In genomic region chr16:20744922-20745440, GRCh38 we compare ENCODE assay signal across 24 cellular contexts. TPM values are rescaled to one million over a fixed set of nuclear protein-coding genes. Genes with fewer than 3 reads are reported as not detected.
A peak's percentile ranks its signal among the peaks of the same experiment; 100 is the strongest.
DNase-seq lines count a peak whose midpoint lies in the region; ATAC-seq and TF ChIP-seq lines count a peak whose summit lies in the region.
"Had no signal": no experiment of that assay in that cellular context is flagged by ENCODE, and none has a peak within 500 bp of the region (broad histone marks: within the 10 kb centered on the region; RNA-seq: fewer than 3 reads in every experiment).

No MANE protein-coding gene starts in this region.

- H3K9me3 ChIP-seq in left lung, result peaks cover 0 to 22% of the 10 kb centered on the region in 2 donors
- H3K9me3 ChIP-seq: ascending aorta had no signal

- intact Hi-C loops in left lung (cut with DNase I), result no loop called here
- intact Hi-C loops in activated CD4-positive, alpha-beta T cell treated with anti-CD3 and anti-CD28 coated beads, Interleukin-2, amount 10 ng/mL, durations not matched to agents 24 days and 14 days (cut with micrococcal nuclease), result no loop called here

- no peak overlapping the region for H3K4me3 Mint-ChIP-seq in activated CD4-positive, alpha-beta T cell treated with anti-CD3 and anti-CD28 coated beads, Interleukin-2, amount 10 ng/mL, durations not matched to agents 24 days and 14 days
- H3K4me3 Mint-ChIP-seq: activated CD4-positive, alpha-beta T cell treated with anti-CD3 and anti-CD28 coated beads, Interleukin-2, amount 10 ng/mL, durations not matched to agents 7 days and 5 days; endodermal cell; stimulated activated naive CD8-positive, alpha-beta T cell treated with anti-CD3 and anti-CD28 coated beads, Interleukin-15, amount 100 ng/mL, for 72 hours had no signal

- no peaks in the 10 kb centered on the region for H3K27me3 Mint-ChIP-seq in activated CD4-positive, alpha-beta T cell treated with anti-CD3 and anti-CD28 coated beads, Interleukin-2, amount 10 ng/mL, durations not matched to agents 24 days and 14 days
- H3K27me3 Mint-ChIP-seq: activated CD4-positive, alpha-beta T cell treated with anti-CD3 and anti-CD28 coated beads, Interleukin-2, amount 10 ng/mL, durations not matched to agents 7 days and 5 days; IgD-negative memory B cell; stimulated activated naive CD8-positive, alpha-beta T cell treated with anti-CD3 and anti-CD28 coated beads, Interleukin-15, amount 100 ng/mL, for 72 hours had no signal

- peaks cover 12% of the 10 kb centered on the region for H3K4me1 Mint-ChIP-seq in activated CD4-positive, alpha-beta T cell treated with anti-CD3 and anti-CD28 coated beads, Interleukin-2, amount 10 ng/mL, durations not matched to agents 24 days and 14 days

- in situ Hi-C loops in KBM-7 (cut with MboI; ENCODE audit: low pct_unique_long_range_greater_than_20kb, low sequenced_read_pairs), result no loop called here

- peak overlapping the region in 1 of 2 donors; percentile 11 for H3K27ac ChIP-seq in left lung
- H3K27ac ChIP-seq: ascending aorta, upper lobe of left lung had no signal

- peaks cover 1% of the 10 kb centered on the region for H3K36me3 Mint-ChIP-seq in activated CD4-positive, alpha-beta T cell treated with anti-CD3 and anti-CD28 coated beads, Interleukin-2, amount 10 ng/mL, durations not matched to agents 24 days and 14 days (ENCODE audit: low read depth)

- peaks cover 13% of the 10 kb centered on the region for H3K9me3 Mint-ChIP-seq in activated CD4-positive, alpha-beta T cell treated with anti-CD3 and anti-CD28 coated beads, Interleukin-2, amount 10 ng/mL, durations not matched to agents 24 days and 14 days

- H3K27me3 ChIP-seq in left lung, result no peaks in the 10 kb centered on the region
- H3K27me3 ChIP-seq: ascending aorta, upper lobe of left lung had no signal

- no peak overlapping the region for H3K27ac Mint-ChIP-seq in activated CD4-positive, alpha-beta T cell treated with anti-CD3 and anti-CD28 coated beads, Interleukin-2, amount 10 ng/mL, durations not matched to agents 24 days and 14 days
- H3K27ac Mint-ChIP-seq: activated CD4-positive, alpha-beta T cell treated with anti-CD3 and anti-CD28 coated beads, Interleukin-2, amount 10 ng/mL, durations not matched to agents 7 days and 5 days; endodermal cell; IgD-negative memory B cell had no signal

- H3K36me3 ChIP-seq in left lung, result no peaks in the 10 kb centered on the region
- H3K36me3 ChIP-seq: ascending aorta, upper lobe of left lung had no signal

- H3K4me3 ChIP-seq in left lung, result no peak overlapping the region
- H3K4me3 ChIP-seq: ascending aorta, upper lobe of left lung had no signal

- peaks cover 9 to 17% of the 10 kb centered on the region in 2 donors for H3K4me1 ChIP-seq in left lung

- ATAC-seq in left lung, result no peak
- no peak for ATAC-seq in GM19328 (IDR thresholded peaks at IDR 0.05; ENCODE audit: unreplicated experiment)
- ATAC-seq: stimulated activated naive CD8-positive, alpha-beta T cell treated with anti-CD3 and anti-CD28 coated beads, Interleukin-15, amount 100 ng/mL, for 72 hours had no signal

- DNase-seq in Ammon's horn (ENCODE audit: low spot score) (peak; percentile 13), KBM-7 (peak; percentile 87), UCSD-AML1 (lab: John Stamatoyannopoulos, UW; ENCODE audit: unreplicated experiment) (peak; percentile 75), left lung (peak; percentile 49 to 81), middle frontal gyrus (ENCODE audit: extremely low spot score, low spot score) (no peak)
- no peak for DNase-seq in activated CD4-positive, alpha-beta T cell treated with anti-CD3 and anti-CD28 coated beads, Interleukin-2, amount 10 ng/mL, durations not matched to agents 24 days and 14 days
- DNase-seq in activated effector memory CD4-positive, alpha-beta T cell treated with anti-CD3 and anti-CD28 coated beads, Interleukin-2, amount 50 U/mL, for 16 hours, result no peak
- DNase-seq: activated CD4-positive, alpha-beta T cell treated with anti-CD3 and anti-CD28 coated beads, Interleukin-2, amount 10 ng/mL, durations not matched to agents 7 days and 5 days; activated CD8-positive, alpha-beta memory T cell treated with anti-CD3 and anti-CD28 coated beads, Interleukin-2, amount 50 U/mL, for 48 hours; activated naive CD4-positive, alpha-beta T cell; endodermal cell; HCEC 1CT; hypothalamus; kidney glomerular epithelial cell; NCI-H1092; NCI-H2081; stimulated activated CD4-positive, alpha-beta T cell treated with anti-CD3 and anti-CD28 coated beads, Interleukin-1b, Interleukin-23, amount 100 ng/mL, for 48 hours; stimulated activated naive CD8-positive, alpha-beta T cell treated with anti-CD3 and anti-CD28 coated beads, Interleukin-15, amount 100 ng/mL, for 72 hours had no signal

- TF ChIP-seq CTCF in left lung (IDR thresholded peaks at IDR 0.05), result no peak

RNA-seq across cellular contexts. Expression of gene THUMPD1, which starts 3.4 kb away (rescaled TPM):
- total RNA-seq in left lung, result 10 to 100 TPM; 31.0 to 32.7 TPM
- 44.7 and 47.4 TPM in 2 replicates for total RNA-seq in activated CD4-positive, alpha-beta T cell treated with anti-CD3 and anti-CD28 coated beads, Interleukin-2, amount 10 ng/mL, durations not matched to agents 24 days and 14 days

RNA-seq across cellular contexts. Expression of gene ACSM3, which starts 18.8 kb away (rescaled TPM):
- 10 to 100 TPM; 15.7 to 16.6 TPM for total RNA-seq in left lung
- total RNA-seq in activated CD4-positive, alpha-beta T cell treated with anti-CD3 and anti-CD28 coated beads, Interleukin-2, amount 10 ng/mL, durations not matched to agents 24 days and 14 days, result 2.7 and 3.5 TPM in 2 replicates
- total RNA-seq: ascending aorta had no signal

RNA-seq across cellular contexts. Expression of gene ACSM1, which starts 47.5 kb away (rescaled TPM):
- total RNA-seq in left lung, result under 1 TPM; 0.21 to 0.82 TPM
- not detected in 2 replicates for total RNA-seq in activated CD4-positive, alpha-beta T cell treated with anti-CD3 and anti-CD28 coated beads, Interleukin-2, amount 10 ng/mL, durations not matched to agents 24 days and 14 days
- total RNA-seq: ascending aorta, NCI-H460, osteocyte had no signal

Comparison
In these comparisons a context has a peak if more than half of its experiments do, and no peak if none do; other contexts are left out.
1. DNase-seq: peak in Ammon's horn (single experiment), KBM-7 (single experiment), UCSD-AML1 (single experiment) and left lung (2 of 2); none in middle frontal gyrus (single experiment), activated CD4-positive, alpha-beta T cell treated with anti-CD3 and anti-CD28 coated beads, Interleukin-2, amount 10 ng/mL, durations not matched to agents 24 days and 14 days (single experiment) and activated effector memory CD4-positive, alpha-beta T cell treated with anti-CD3 and anti-CD28 coated beads, Interleukin-2, amount 50 U/mL, for 16 hours (single experiment).